ENCODE assay signal across 2 cellular contexts in genomic region chr17:62637809-62638208, GRCh38.
A peak's percentile ranks its signal among the peaks of the same experiment; 100 is the strongest.
TF ChIP-seq lines count a peak whose summit lies in the region.

No MANE protein-coding gene starts in this region.

TF ChIP-seq in GM23338, 12 proteins besides CTCF, POLR2A, EP300 and RAD21:
- no peak for TF ChIP-seq CREB1 (CRISPR knock-in tag; IDR thresholded peaks at IDR 0.05; ENCODE audit: low read depth)
- no peak for TF ChIP-seq POLR2AphosphoS5 (IDR thresholded peaks at IDR 0.05; ENCODE audit: low read depth)
- no peak for TF ChIP-seq JUNB (IDR thresholded peaks at IDR 0.05; ENCODE audit: unreplicated experiment)
- no peak for TF ChIP-seq STAT1 (IDR thresholded peaks at IDR 0.05; ENCODE audit: unreplicated experiment)
- TF ChIP-seq ZNF114 (CRISPR knock-in tag; IDR thresholded peaks at IDR 0.05) = no peak
- TF ChIP-seq EZH2phosphoT487 (IDR thresholded peaks at IDR 0.05; ENCODE audit: unreplicated experiment) = no peak

TF ChIP-seq in K562, 482 proteins besides CTCF, POLR2A, EP300 and RAD21:
- TF ChIP-seq ZKSCAN3 (CRISPR knock-in tag; IDR thresholded peaks at IDR 0.05) (no peak), TEAD4 (IDR thresholded peaks at IDR 0.05; ENCODE audit: low read length) (0 out of 2 replicates have a peak, but pooled peaks have one; percentile 6), TEAD4 (CRISPR knock-in tag; IDR thresholded peaks at IDR 0.05; ENCODE audit: borderline replicate concordance) (no peak), ZNF274 (IDR thresholded peaks at IDR 0.05; ENCODE audit: borderline replicate concordance, low read depth, low read length) (no peak), MEF2D (tag; conservative IDR thresholded peaks at IDR 0.05; ENCODE audit: low read depth) (peak; percentile 74), HMG20B (CRISPR knock-in tag; IDR thresholded peaks at IDR 0.05) (no peak), E2F3 (CRISPR knock-in tag; IDR thresholded peaks at IDR 0.05) (no peak), PHTF2 (CRISPR knock-in tag; IDR thresholded peaks at IDR 0.05) (no peak), JUND (IDR thresholded peaks at IDR 0.05; ENCODE audit: borderline replicate concordance, low read depth, low read length) (0 out of 2 replicates have a peak, but pooled peaks have one; percentile 6), JUND (tag; IDR thresholded peaks at IDR 0.05; ENCODE audit: borderline replicate concordance, low read depth, low read length) (no peak), NEUROD1 (IDR thresholded peaks at IDR 0.05; ENCODE audit: borderline replicate concordance, low read depth, low read length, partially characterized antibody) (no peak), GABPA (tag; conservative IDR thresholded peaks at IDR 0.05; ENCODE audit: low read depth) (no peak), GABPB1 (CRISPR knock-in tag; IDR thresholded peaks at IDR 0.05) (no peak), HDGF (IDR thresholded peaks at IDR 0.05) (0 out of 2 replicates have a peak, but pooled peaks have one; percentile 32), CHD2 (IDR thresholded peaks at IDR 0.05; ENCODE audit: low read depth, low read length) (no peak), NELFE (IDR thresholded peaks at IDR 0.05; ENCODE audit: insufficient read depth, insufficient read length) (no peak), YY1 (IDR thresholded peaks at IDR 0.05; ENCODE audit: borderline replicate concordance in 1 of 3, control insufficient read depth in 1 of 3, extremely low read depth in 1 of 3, insufficient read depth in 3 of 3, insufficient read length in 1 of 3, insufficient replicate concordance in 2 of 3, low read depth in 1 of 3, low read length in 2 of 3) (no peak), NFIC (IDR thresholded peaks at IDR 0.05) (0 out of 2 replicates have a peak, but pooled peaks have one; percentile 10), MTA3 (IDR thresholded peaks at IDR 0.05; ENCODE audit: borderline replicate concordance) (0 out of 2 replicates have a peak, but pooled peaks have one; percentile 42), TCF15 (CRISPR knock-in tag; IDR thresholded peaks at IDR 0.05) (no peak), MAZ (CRISPR knock-in tag; conservative IDR thresholded peaks at IDR 0.05 in 1 of 2, IDR thresholded peaks at IDR 0.05 in 1 of 2) (0 out of 4 replicates have a peak, but pooled peaks of 1 of the 2 experiments have one; percentile 33), CXXC5 (CRISPR knock-in tag; IDR thresholded peaks at IDR 0.05) (no peak), ZNF41 (CRISPR knock-in tag; conservative IDR thresholded peaks at IDR 0.05) (no peak), C11orf30 (IDR thresholded peaks at IDR 0.05; ENCODE audit: low read depth) (no peak), ZNF512 (tag; IDR thresholded peaks at IDR 0.05) (no peak), SMC3 (conservative IDR thresholded peaks at IDR 0.05; ENCODE audit: insufficient read depth, low read depth, low read length) (0 out of 2 replicates have a peak, but pooled peaks have one; percentile 24), SMARCE1 (IDR thresholded peaks at IDR 0.05) (no peak), IFI16 (CRISPR knock-in tag; IDR thresholded peaks at IDR 0.05) (no peak), POLR2AphosphoS2 (IDR thresholded peaks at IDR 0.05; ENCODE audit: low read length) (no peak), FOXK1 (CRISPR knock-in tag; IDR thresholded peaks at IDR 0.05; ENCODE audit: borderline replicate concordance) (no peak), MEF2A (IDR thresholded peaks at IDR 0.05; ENCODE audit: control insufficient read depth, low read depth, low read length) (peak; percentile 70), PRMT5 (CRISPR knock-in tag; IDR thresholded peaks at IDR 0.05) (no peak), AFF1 (IDR thresholded peaks at IDR 0.05; ENCODE audit: low read depth in 1 of 2, partially characterized antibody in 2 of 2) (no peak), NBN (IDR thresholded peaks at IDR 0.05; ENCODE audit: low read depth) (peak; percentile 52; the same call in 1 of the 2 replicates), ZBTB7A (IDR thresholded peaks at IDR 0.05; ENCODE audit: borderline replicate concordance, control insufficient read depth, low read depth, low read length) (0 out of 2 replicates have a peak, but pooled peaks have one; percentile 35), EZH2 (IDR thresholded peaks at IDR 0.05; ENCODE audit: borderline replicate concordance, low read depth, low read length) (no peak), FOXP1 (CRISPR knock-in tag; IDR thresholded peaks at IDR 0.05) (no peak), ZNF23 (CRISPR knock-in tag; IDR thresholded peaks at IDR 0.05) (no peak), CTCFL (IDR thresholded peaks at IDR 0.05; ENCODE audit: borderline replicate concordance, insufficient read depth, low read depth, low read length, poor library complexity, severe bottlenecking) (peak; percentile 52), TEAD1 (CRISPR knock-in tag; IDR thresholded peaks at IDR 0.05) (no peak), SRSF1 (IDR thresholded peaks at IDR 0.05; ENCODE audit: low read depth, low read length) (no peak), TBL1XR1 (IDR thresholded peaks at IDR 0.05; ENCODE audit: low read length in 2 of 2) (no peak), CREB5 (CRISPR knock-in tag; IDR thresholded peaks at IDR 0.05) (no peak), NR0B1 (IDR thresholded peaks at IDR 0.05; ENCODE audit: partially characterized antibody) (no peak), L3MBTL2 (IDR thresholded peaks at IDR 0.05) (peak; percentile 55), BRD9 (IDR thresholded peaks at IDR 0.05; ENCODE audit: low read depth, partially characterized antibody) (peak; percentile 30)
